19 cellular contexts compared by ENCODE assay signal in genomic region chr2:220215785-220216184, GRCh38.
DNase-seq lines count a peak whose midpoint lies in the region.
"Had no signal": no experiment of that assay in that cellular context is flagged by ENCODE, and none has a peak within 500 bp of the region (broad histone marks: within the 10 kb centered on the region; RNA-seq: fewer than 3 reads in every experiment).

No MANE protein-coding gene starts in this region.

- DNase-seq in DMS153 (lab: John Stamatoyannopoulos, UW) (peak; percentile 39), DMS153 treated with DMSO at 0.1 percent for 48 hours (lab: John Stamatoyannopoulos, UW; ENCODE audit: unreplicated experiment) (no peak), NCI-H2107 (lab: John Stamatoyannopoulos, UW) (peak; percentile 25), RPMI7951 (ENCODE audit: low read depth) (peak; percentile 70), renal cortical epithelial cell (ENCODE audit: low read depth) (peak; percentile 16), NCI-H1436 (lab: John Stamatoyannopoulos, UW) (no peak), islet precursor cell (no peak), Ammon's horn (ENCODE audit: low spot score) (no peak)
- DNase-seq: 8988T; activated CD4-positive, alpha-beta T cell treated with anti-CD3 and anti-CD28 coated beads for 4 hours; activated T-cell treated with anti-CD3 and anti-CD28 coated beads, Interleukin-2, amount 50 U/mL, for 24 hours; body of pancreas; heart right ventricle; left cardiac atrium; naive B cell; NCI-H1048; NCI-H345; stimulated activated CD4-positive, alpha-beta T cell treated with anti-CD3 and anti-CD28 coated beads, Interleukin-2, amount 100 ng/mL, for 24 hours; T-helper 2 cell had no signal

Comparison
In these comparisons a context has a peak if more than half of its experiments do, and no peak if none do; other contexts are left out.
1. DNase-seq: peak in DMS153 (single experiment), NCI-H2107 (single experiment), RPMI7951 (single experiment) and renal cortical epithelial cell (single experiment); none in DMS153 treated with DMSO at 0.1 percent for 48 hours (single experiment), NCI-H1436 (single experiment), islet precursor cell (single experiment) and Ammon's horn (single experiment).